19 cellular contexts compared by ENCODE assay signal in the genomic region with DNA sequence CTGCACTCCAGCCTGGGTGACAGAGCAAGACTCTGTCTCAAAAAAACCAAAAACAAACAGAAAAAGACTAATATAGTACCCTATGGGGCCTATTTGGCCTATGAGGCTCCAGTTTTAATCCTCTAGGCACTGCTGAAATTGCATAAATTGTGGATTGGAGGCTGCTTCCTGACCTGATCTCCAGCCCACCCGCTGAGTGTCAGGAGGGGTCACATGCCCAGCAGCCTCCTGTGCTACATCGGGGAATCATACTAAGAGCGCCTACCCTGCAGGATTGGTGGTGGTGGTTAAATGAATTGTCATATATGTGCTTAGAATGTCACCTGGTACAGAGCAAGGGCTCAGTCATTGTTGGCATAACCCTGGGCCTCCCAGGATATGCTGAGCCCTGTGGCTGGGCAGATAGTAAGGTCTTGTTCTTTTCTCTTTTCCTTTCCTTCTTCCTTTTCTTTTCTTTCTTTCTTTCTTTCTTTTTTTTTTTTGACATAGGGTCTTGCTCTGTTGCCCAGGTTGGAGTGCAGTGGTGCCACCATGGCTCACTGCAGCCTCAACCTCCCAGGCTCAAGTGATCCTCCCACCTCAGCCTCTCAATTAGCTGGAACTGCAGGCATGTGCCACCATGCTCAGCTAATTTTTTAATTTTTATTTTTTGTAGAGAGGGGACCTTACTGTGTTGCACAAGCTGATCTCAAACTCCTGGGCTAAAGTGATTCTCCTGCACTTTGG. TPM values are rescaled to one million over a fixed set of nuclear protein-coding genes. Genes with fewer than 3 reads are reported as not detected.
DNase-seq lines count a peak whose midpoint lies in the region; ATAC-seq and TF ChIP-seq lines count a peak whose summit lies in the region.
"Had no signal": no experiment of that assay in that cellular context is flagged by ENCODE, and none has a peak within 500 bp of the region (broad histone marks: within the 10 kb centered on the region; RNA-seq: fewer than 3 reads in every experiment).

No MANE protein-coding gene starts in this region.

- CTCF ChIA-PET in HEK293 (lab: Yijun Ruan, JAX) (interaction anchor here (0.6 to 11.7 kb wide), 15 partner anchors 10 to 328 kb away, joined by 3 to 470 read pairs (median 42); a partner anchor contains a TSS), RWPE1 (lab: Yijun Ruan, JAX) (no interaction called here)
- CTCF ChIA-PET in activated CD4-positive, alpha-beta memory T cell treated with anti-CD3 and anti-CD28 coated beads, Interleukin-2, amount 10 ng/mL, durations not matched to agents 7 days and 5 days (lab: Charles Lee) = interaction anchor here (0.8 to 4.4 kb wide), 5 partner anchors 9 to 212 kb away, joined by 3 to 65 read pairs (median 4); no protein-coding TSS in a partner anchor

- H4K8ac ChIP-seq in neuronal stem cell (ENCODE audit: low read depth, low read length) = no peak overlapping the region

- H2BK12ac ChIP-seq in neuronal stem cell (ENCODE audit: low read length) = no peak overlapping the region

- no peaks in the 10 kb centered on the region for H3K4me1 ChIP-seq in HEK293 (ENCODE audit: control insufficient read depth, insufficient read depth, low read length)
- H3K4me1 ChIP-seq in endodermal cell (ENCODE audit: control insufficient read depth, insufficient read depth, low read length) = peaks cover 6% of the 10 kb centered on the region
- H3K4me1 ChIP-seq in neuronal stem cell (ENCODE audit: control insufficient read depth in 2 of 2, insufficient read depth in 1 of 2, low read depth in 1 of 2, low read length in 2 of 2) = peaks cover 6 to 12% of the 10 kb centered on the region in 2 donors

- no peak overlapping the region for H2BK15ac ChIP-seq in neuronal stem cell (ENCODE audit: low read length)

- H3K27ac Mint-ChIP-seq in endodermal cell = peak overlapping the region; percentile 81
- H3K27ac Mint-ChIP-seq in activated CD4-positive, alpha-beta memory T cell treated with anti-CD3 and anti-CD28 coated beads, Interleukin-2, amount 10 ng/mL, durations not matched to agents 7 days and 5 days = no peak overlapping the region

- no peak overlapping the region for H2AK5ac ChIP-seq in neuronal stem cell (ENCODE audit: low read depth, low read length)

- H2BK120ac ChIP-seq in neuronal stem cell (ENCODE audit: low read depth, low read length) = no peak overlapping the region

- H3K27me3 ChIP-seq in endodermal cell (ENCODE audit: control insufficient read depth, insufficient read depth, low read length, poor library complexity, severe bottlenecking) (peaks cover 12% of the 10 kb centered on the region), neuronal stem cell (ENCODE audit: control insufficient read depth in 3 of 3, insufficient read depth in 3 of 3, low read depth in 1 of 3, low read length in 3 of 3) (peaks cover 0 to 8% (median 0%) of the 10 kb centered on the region in 3 experiments)

- no peak overlapping the region for H3K4me3 Mint-ChIP-seq in endodermal cell
- no peak overlapping the region for H3K4me3 Mint-ChIP-seq in activated CD4-positive, alpha-beta memory T cell treated with anti-CD3 and anti-CD28 coated beads, Interleukin-2, amount 10 ng/mL, durations not matched to agents 7 days and 5 days

- H3K79me1 ChIP-seq in neuronal stem cell (ENCODE audit: low read depth, low read length) = no peaks in the 10 kb centered on the region

- H4K91ac ChIP-seq in neuronal stem cell (ENCODE audit: low read depth, low read length, poor library complexity) = no peak overlapping the region

- H3K4me2 ChIP-seq in neuronal stem cell (ENCODE audit: insufficient read depth, low read length, poor library complexity, severe bottlenecking) = no peak overlapping the region

- no peaks in the 10 kb centered on the region; a peak in 1 of 3 replicates for H3K36me3 ChIP-seq in HEK293 (ENCODE audit: control insufficient read depth in 2 of 2, insufficient read depth in 1 of 2, low read length in 2 of 2)
- H3K36me3 ChIP-seq in endodermal cell (ENCODE audit: control insufficient read depth, insufficient read depth, low read length) = peaks cover 8% of the 10 kb centered on the region
- peaks cover 7 to 31% of the 10 kb centered on the region in 2 donors for H3K36me3 ChIP-seq in neuronal stem cell (replicated peaks in 1 of 2; ENCODE audit: control insufficient read depth in 2 of 2, insufficient read depth in 2 of 2, low read length in 2 of 2)

- H2AFZ ChIP-seq in neuronal stem cell (ENCODE audit: low read length) = no peak overlapping the region

- H3K18ac ChIP-seq in neuronal stem cell (ENCODE audit: low read length) = peak overlapping the region; percentile 16

- H2BK5ac ChIP-seq in neuronal stem cell (ENCODE audit: low read length) = no peak overlapping the region

- no peaks in the 10 kb centered on the region; the same call in 1 of the 2 replicates for H3K9me3 ChIP-seq in HEK293 (ENCODE audit: control insufficient read depth, insufficient read depth, low read depth, low read length)
- no peaks in the 10 kb centered on the region for H3K9me3 ChIP-seq in endodermal cell (ENCODE audit: control insufficient read depth, low read length)
- H3K9me3 ChIP-seq in neuronal stem cell (replicated peaks in 1 of 2; ENCODE audit: control insufficient read depth in 2 of 2, insufficient read depth in 1 of 2, low read depth in 1 of 2, low read length in 2 of 2) = no peaks in the 10 kb centered on the region

- 38 to 45% methylated on average over 3 of the region's 3 CpGs for WGBS in endodermal cell (ENCODE audit: insufficient coverage in 1 of 2, insufficient read length in 1 of 2), 2 experiments
- no CpG with 5 or more reads among the region's 3 CpGs for WGBS in neuronal stem cell (ENCODE audit: extremely low coverage in 2 of 2, insufficient read length in 2 of 2, insufficient replicate concordance in 1 of 2), 2 donors

- DNase-seq in RWPE1 (ENCODE audit: low spot score) (no peak), endodermal cell (peak; percentile 89), neuronal stem cell (ENCODE audit: low spot score) (no peak), NCI-H82 treated with DMSO at 0.1 percent for 48 hours (lab: John Stamatoyannopoulos, UW; ENCODE audit: unreplicated experiment) (no peak), 8988T (no peak)
- DNase-seq in activated CD4-positive, alpha-beta memory T cell treated with anti-CD3 and anti-CD28 coated beads, Interleukin-2, amount 10 ng/mL, durations not matched to agents 7 days and 5 days = no peak
- DNase-seq: ACHN, AML-193, DMS 273 treated with DMSO at 0.1 percent for 48 hours, DND-41, KG1, MV-4-11, NCI-H187, NCI-H2227 treated with DMSO at 0.1 percent for 48 hours, NCI-H510A treated with DMSO at 0.1 percent for 48 hours, NCI-H774, OCI-M1 had no signal

- no peak overlapping the region for H3K14ac ChIP-seq in neuronal stem cell (ENCODE audit: low read length)

- H3K27ac ChIP-seq in HEK293 (ENCODE audit: extremely low read depth, low read depth, low read length) = no peak overlapping the region
- H3K27ac ChIP-seq in RWPE1 = 0 out of 2 replicates have a peak overlapping the region, but pooled peaks have one; percentile 10
- no peak overlapping the region for H3K27ac ChIP-seq in endodermal cell (ENCODE audit: low read depth, low read length)
- no peak overlapping the region for H3K27ac ChIP-seq in neuronal stem cell (replicated peaks; ENCODE audit: low read length)

- H3K27me3 Mint-ChIP-seq in endodermal cell (ENCODE audit: insufficient read depth) = peaks cover 20% of the 10 kb centered on the region
- H3K27me3 Mint-ChIP-seq in activated CD4-positive, alpha-beta memory T cell treated with anti-CD3 and anti-CD28 coated beads, Interleukin-2, amount 10 ng/mL, durations not matched to agents 7 days and 5 days = peaks cover 7% of the 10 kb centered on the region

- peaks cover 25% of the 10 kb centered on the region for H3K36me3 Mint-ChIP-seq in endodermal cell (ENCODE audit: low read depth)
- peaks cover 6% of the 10 kb centered on the region for H3K36me3 Mint-ChIP-seq in activated CD4-positive, alpha-beta memory T cell treated with anti-CD3 and anti-CD28 coated beads, Interleukin-2, amount 10 ng/mL, durations not matched to agents 7 days and 5 days (ENCODE audit: low read depth)

- H3K4me3 ChIP-seq in HEK293 (ENCODE audit: low read depth, low read length) (no peak overlapping the region), endodermal cell (ENCODE audit: low read length) (no peak overlapping the region), neuronal stem cell (ENCODE audit: low read length in 2 of 2) (no peak overlapping the region)

- no peak overlapping the region for H3K4ac ChIP-seq in neuronal stem cell (ENCODE audit: low read length)

- peaks cover 26% of the 10 kb centered on the region for H3K4me1 Mint-ChIP-seq in endodermal cell
- H3K4me1 Mint-ChIP-seq in activated CD4-positive, alpha-beta memory T cell treated with anti-CD3 and anti-CD28 coated beads, Interleukin-2, amount 10 ng/mL, durations not matched to agents 7 days and 5 days = peaks cover 9% of the 10 kb centered on the region

- no peak for ATAC-seq in GM19463 (IDR thresholded peaks at IDR 0.05; ENCODE audit: unreplicated experiment)

- H3K9ac ChIP-seq in endodermal cell (ENCODE audit: extremely low read depth, low read length, poor library complexity, severe bottlenecking) = peak overlapping the region; percentile 20
- no peak overlapping the region for H3K9ac ChIP-seq in neuronal stem cell (ENCODE audit: low read depth, low read length, poor library complexity)

- POLR2A ChIA-PET in HEK293 (lab: Yijun Ruan, JAX) (no interaction called here), RWPE1 (lab: Yijun Ruan, JAX; ENCODE audit: low non-redundant PET) (no interaction called here)
- POLR2A ChIA-PET in activated CD4-positive, alpha-beta memory T cell treated with anti-CD3 and anti-CD28 coated beads, Interleukin-2, amount 10 ng/mL, durations not matched to agents 7 days and 5 days (lab: Charles Lee) = no interaction called here

- TF ChIP-seq CTCF in HEK293 (tag by site-specific recombination; IDR thresholded peaks at IDR 0.05) (no peak), RWPE1 (conservative IDR thresholded peaks at IDR 0.05; ENCODE audit: low read depth) (no peak), endodermal cell (conservative IDR thresholded peaks at IDR 0.05) (no peak)

- H3K9me3 Mint-ChIP-seq in endodermal cell = no peaks in the 10 kb centered on the region
- no peaks in the 10 kb centered on the region for H3K9me3 Mint-ChIP-seq in activated CD4-positive, alpha-beta memory T cell treated with anti-CD3 and anti-CD28 coated beads, Interleukin-2, amount 10 ng/mL, durations not matched to agents 7 days and 5 days

- H3K23ac ChIP-seq in neuronal stem cell (ENCODE audit: low read depth, low read length, poor library complexity) = no peak overlapping the region

RNA-seq across cellular contexts. Expression of a gene that starts 31.3 kb away (rescaled TPM):
- 100 to 1,000 TPM; 104 to 133 TPM for total RNA-seq in endodermal cell
- polyA plus RNA-seq in endodermal cell (2013, experiment 1 of 2) = 219 TPM
- polyA plus RNA-seq in endodermal cell (2013, experiment 2 of 2) = 194 TPM
- 83.2 TPM for polyA plus RNA-seq in neuronal stem cell (2013, experiment 1 of 2)
- polyA plus RNA-seq in neuronal stem cell (2013, experiment 2 of 2) = 84.5 TPM
- 100 to 1,000 TPM; 121 to 122 TPM for total RNA-seq in activated CD4-positive, alpha-beta memory T cell treated with anti-CD3 and anti-CD28 coated beads, Interleukin-2, amount 10 ng/mL, durations not matched to agents 7 days and 5 days

RNA-seq across cellular contexts. Expression of a gene that starts 55.8 kb away (rescaled TPM):
- 100 to 1,000 TPM; 110 TPM for total RNA-seq in endodermal cell
- 90.9 TPM for polyA plus RNA-seq in endodermal cell (2013, experiment 1 of 2)
- polyA plus RNA-seq in endodermal cell (2013, experiment 2 of 2) = 81.4 TPM
- 71.5 TPM for polyA plus RNA-seq in neuronal stem cell (2013, experiment 1 of 2)
- polyA plus RNA-seq in neuronal stem cell (2013, experiment 2 of 2) = 74.4 TPM
- total RNA-seq in activated CD4-positive, alpha-beta memory T cell treated with anti-CD3 and anti-CD28 coated beads, Interleukin-2, amount 10 ng/mL, durations not matched to agents 7 days and 5 days = 100 to 1,000 TPM; 139 to 150 TPM

RNA-seq across cellular contexts. Expression of a gene that starts 58.0 kb away (rescaled TPM):
- total RNA-seq in endodermal cell = 10 to 100 TPM; 32.7 to 46.9 TPM
- 28.0 TPM for polyA plus RNA-seq in endodermal cell (2013, experiment 1 of 2)
- 31.5 TPM for polyA plus RNA-seq in endodermal cell (2013, experiment 2 of 2)
- polyA plus RNA-seq in neuronal stem cell (2013, experiment 1 of 2) = 17.1 TPM
- polyA plus RNA-seq in neuronal stem cell (2013, experiment 2 of 2) = 16.9 TPM
- total RNA-seq in activated CD4-positive, alpha-beta memory T cell treated with anti-CD3 and anti-CD28 coated beads, Interleukin-2, amount 10 ng/mL, durations not matched to agents 7 days and 5 days = 1 to 10 TPM; 4.8 to 5.8 TPM

Comparison
In these comparisons a context has a peak if more than half of its experiments do, and no peak if none do; other contexts are left out.
1. RNA of a gene that starts 58.0 kb away (total RNA-seq): 32.7 to 46.9 TPM in endodermal cell; 4.8 to 5.8 TPM in activated CD4-positive, alpha-beta memory T cell treated with anti-CD3 and anti-CD28 coated beads, Interleukin-2, amount 10 ng/mL, durations not matched to agents 7 days and 5 days; every median in the first group is over 4 times any median in the second.